Comparison of ENCODE assay signal across 1 cellular context in genomic region chr19:16589917-16590316, GRCh38.
A peak's percentile ranks its signal among the peaks of the same experiment; 100 is the strongest.
TF ChIP-seq lines count a peak whose summit lies in the region.

No MANE protein-coding gene starts in this region.

TF ChIP-seq in HEK293, 187 proteins besides CTCF, POLR2A, EP300 and RAD21 (continued from another document):
- TF ChIP-seq, protein P1, sequence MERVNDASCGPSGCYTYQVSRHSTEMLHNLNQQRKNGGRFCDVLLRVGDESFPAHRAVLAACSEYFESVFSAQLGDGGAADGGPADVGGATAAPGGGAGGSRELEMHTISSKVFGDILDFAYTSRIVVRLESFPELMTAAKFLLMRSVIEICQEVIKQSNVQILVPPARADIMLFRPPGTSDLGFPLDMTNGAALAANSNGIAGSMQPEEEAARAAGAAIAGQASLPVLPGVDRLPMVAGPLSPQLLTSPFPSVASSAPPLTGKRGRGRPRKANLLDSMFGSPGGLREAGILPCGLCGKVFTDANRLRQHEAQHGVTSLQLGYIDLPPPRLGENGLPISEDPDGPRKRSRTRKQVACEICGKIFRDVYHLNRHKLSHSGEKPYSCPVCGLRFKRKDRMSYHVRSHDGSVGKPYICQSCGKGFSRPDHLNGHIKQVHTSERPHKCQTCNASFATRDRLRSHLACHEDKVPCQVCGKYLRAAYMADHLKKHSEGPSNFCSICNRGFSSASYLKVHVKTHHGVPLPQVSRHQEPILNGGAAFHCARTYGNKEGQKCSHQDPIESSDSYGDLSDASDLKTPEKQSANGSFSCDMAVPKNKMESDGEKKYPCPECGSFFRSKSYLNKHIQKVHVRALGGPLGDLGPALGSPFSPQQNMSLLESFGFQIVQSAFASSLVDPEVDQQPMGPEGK (tag by site-specific recombination; IDR thresholded peaks at IDR 0.05) = peak; percentile 42; the same call in 1 of the 2 replicates
- TF ChIP-seq ZNF600 (tag by site-specific recombination; IDR thresholded peaks at IDR 0.05) (peak; percentile 35; the same call in 1 of the 2 replicates), IKZF3 (tag by site-specific recombination; IDR thresholded peaks at IDR 0.05) (peak; percentile 33; the same call in 1 of the 2 replicates), ZFP37 (tag by site-specific recombination; IDR thresholded peaks at IDR 0.05) (peak; percentile 93)
TF ChIP-seq in HEK293: peak in this region for 11.
